ENCODE assay signal across 9 cellular contexts in genomic region chr2:46230115-46230571, GRCh38.
A peak's percentile ranks its signal among the peaks of the same experiment; 100 is the strongest.
DNase-seq lines count a peak whose midpoint lies in the region; ATAC-seq, FAIRE-seq and TF ChIP-seq lines count a peak whose summit lies in the region.
"Had no signal": no experiment of that assay in that cellular context is flagged by ENCODE, and none has a peak within 500 bp of the region (broad histone marks: within the 10 kb centered on the region; RNA-seq: fewer than 3 reads in every experiment).

No MANE protein-coding gene starts in this region.

- H3K4me1 ChIP-seq in HUES6 (ENCODE audit: control insufficient read depth, insufficient read depth, low read length) (peaks cover 24% of the 10 kb centered on the region), K562 (replicated peaks in 1 of 2; ENCODE audit: control insufficient read depth in 2 of 2, insufficient read depth in 2 of 2, low read length in 2 of 2) (peaks cover 3 to 7% of the 10 kb centered on the region in 2 experiments; a peak in 2 of 5 replicates), pancreas (peaks cover 0 to 8% (median 0%) of the 10 kb centered on the region in 3 donors), ovary (ENCODE audit: insufficient read depth) (no peaks in the 10 kb centered on the region)

- H3K4me3 ChIP-seq in GM12865 (ENCODE audit: low read depth, low read length) = no peak overlapping the region
- H3K4me3 ChIP-seq in HUES6 (ENCODE audit: low read depth, low read length) = no peak overlapping the region
- H3K4me3 ChIP-seq in K562 = no peak overlapping the region
- H3K4me3 ChIP-seq in pancreas = no peak overlapping the region
- H3K4me3 ChIP-seq in ovary = no peak overlapping the region

- no peak for FAIRE-seq in K562 (lab: Jason Lieb, UNC)
- no peak for FAIRE-seq in pancreas (lab: Jason Lieb, UNC)

- H3K36me3 ChIP-seq in HUES6 (ENCODE audit: control insufficient read depth, insufficient read depth, low read length) (no peaks in the 10 kb centered on the region), K562 (ENCODE audit: control insufficient read depth, insufficient read depth, low read length) (no peaks in the 10 kb centered on the region), pancreas (no peaks in the 10 kb centered on the region), ovary (no peaks in the 10 kb centered on the region)

- no peaks in the 10 kb centered on the region for H3K9me1 ChIP-seq in K562 (ENCODE audit: control insufficient read depth, insufficient read depth, low read length)

- CTCF ChIA-PET in K562 (lab: Yijun Ruan, JAX; ENCODE audit: low intra/inter-chr PET ratio) = no interaction called here

- no peak for TF ChIP-seq RAD21 in K562 (CRISPR knock-in tag; conservative IDR thresholded peaks at IDR 0.05 in 1 of 2, IDR thresholded peaks at IDR 0.05 in 1 of 2)

- POLR2A ChIA-PET in K562 (lab: Yijun Ruan, JAX) = no interaction called here

- ATAC-seq in GM21390 (IDR thresholded peaks at IDR 0.05; ENCODE audit: unreplicated experiment) (peak; percentile 46), K562 (peak; percentile 43), pancreas (peak; percentile 55 to 76 (median 74))

- TF ChIP-seq EP300 in K562 (IDR thresholded peaks at IDR 0.05; ENCODE audit: low read length) (no peak), ovary (IDR thresholded peaks at IDR 0.05) (no peak)

- TF ChIP-seq CTCF in GM12865 (IDR thresholded peaks at IDR 0.05; ENCODE audit: insufficient read depth, low read depth, low read length, missing control alignments) (peak; percentile 36), K562 (IDR thresholded peaks at IDR 0.05 in 2 of 3, conservative IDR thresholded peaks at IDR 0.05 in 1 of 3; ENCODE audit: insufficient read depth in 2 of 3, low read depth in 1 of 3, low read length in 3 of 3) (no peak), pancreas (IDR thresholded peaks at IDR 0.05) (no peak), ovary (IDR thresholded peaks at IDR 0.05) (no peak)

- in situ Hi-C loops in K562 (cut with MboI) = no loop called here

- 49% methylated on average over 4 of the region's 6 CpGs for WGBS in K562 (ENCODE audit: insufficient coverage, low coverage, missing lambda C conversion rate)
- 74 to 82% methylated on average over 6 of the region's 6 CpGs for WGBS in pancreas, 2 donors
- 80 to 84% (median 82%) methylated on average over 6 of the region's 6 CpGs for WGBS in ovary, 3 donors

- H3K79me2 ChIP-seq in K562 (ENCODE audit: control insufficient read depth, insufficient read depth, low read length) = no peaks in the 10 kb centered on the region

- peak; percentile 67 for DNase-seq in GM12865 (ENCODE audit: low read depth)
- no peak for DNase-seq in K562 (ENCODE audit: extremely low read depth in 1 of 4, low spot score in 3 of 4)
- DNase-seq in pancreas = peak in 3 of 6 donors; percentile 24 to 67 (median 40)
- no peak for DNase-seq in NCI-H526 (lab: John Stamatoyannopoulos, UW)
- DNase-seq in NCI-H146 treated with DMSO at 0.1 percent for 48 hours (lab: John Stamatoyannopoulos, UW; ENCODE audit: unreplicated experiment) = no peak
- no peak for DNase-seq in ovary

- no peak overlapping the region for H2AFZ ChIP-seq in K562 (ENCODE audit: low read depth, low read length)

- no peaks in the 10 kb centered on the region for H4K20me1 ChIP-seq in K562 (replicated peaks; ENCODE audit: control insufficient read depth, insufficient read depth, low read length)

- intact Hi-C loops in K562 (cut with micrococcal nuclease) (no loop called here), pancreas (cut with DNase I) (no loop called here), ovary (cut with DNase I) (no loop called here)

- no peak overlapping the region for H3K4me2 ChIP-seq in K562 (ENCODE audit: insufficient read depth, low read length)

- peak overlapping the region; percentile 12 for H3K27ac ChIP-seq in HUES6 (ENCODE audit: low read depth, low read length)
- no peak overlapping the region for H3K27ac ChIP-seq in K562 (ENCODE audit: extremely low read depth, low read depth, low read length)
- H3K27ac ChIP-seq in pancreas = peak overlapping the region in 2 of 4 donors; percentile 36 to 39
- no peak overlapping the region for H3K27ac ChIP-seq in ovary
- H3K27ac ChIP-seq: epithelial cell of prostate had no signal

- no peaks in the 10 kb centered on the region for H3K27me3 ChIP-seq in HUES6 (ENCODE audit: control insufficient read depth, insufficient read depth, low read length)
- H3K27me3 ChIP-seq in K562 (ENCODE audit: control insufficient read depth in 2 of 2, insufficient read depth in 2 of 2, low read length in 2 of 2) = 0 out of 5 replicates have a peak, but pooled peaks cover 0 to 4% of the 10 kb centered on the region in 2 experiments
- no peaks in the 10 kb centered on the region for H3K27me3 ChIP-seq in pancreas
- no peaks in the 10 kb centered on the region for H3K27me3 ChIP-seq in ovary

- H3K9ac ChIP-seq in HUES6 (ENCODE audit: low read length) = peak overlapping the region; percentile 44
- H3K9ac ChIP-seq in K562 (ENCODE audit: insufficient read depth in 1 of 2, low read depth in 2 of 2, low read length in 2 of 2) = peak overlapping the region in 1 of 2 experiments; percentile 69; a peak in 2 of 4 replicates

- no peak for TF ChIP-seq POLR2A in K562 (conservative IDR thresholded peaks at IDR 0.05)
- no peak for TF ChIP-seq POLR2A in ovary (IDR thresholded peaks at IDR 0.05)

- no peaks in the 10 kb centered on the region for H3K9me3 ChIP-seq in HUES6 (ENCODE audit: control insufficient read depth, insufficient read depth, low read depth, low read length)
- H3K9me3 ChIP-seq in K562 (replicated peaks; ENCODE audit: control insufficient read depth, insufficient read depth, low read depth, low read length) = no peaks in the 10 kb centered on the region
- H3K9me3 ChIP-seq in pancreas = no peaks in the 10 kb centered on the region
- no peaks in the 10 kb centered on the region for H3K9me3 ChIP-seq in ovary

- no TSS peak for BruUV-seq in K562 (replicated peaks; lab: Mats Ljungman, UMichigan)

TF ChIP-seq in K562, 482 proteins besides CTCF, POLR2A, EP300 and RAD21:
- TF ChIP-seq SPI1 (IDR thresholded peaks at IDR 0.05; ENCODE audit: borderline replicate concordance, low read depth, low read length) = peak; percentile 18; the same call in 1 of the 2 replicates
- TF ChIP-seq PRPF4 (IDR thresholded peaks at IDR 0.05; ENCODE audit: insufficient read depth, low read depth, low read length, poor library complexity, severe bottlenecking) = no peak
TF ChIP-seq in K562: peak in this region for 1.
